In genomic region chr16:28592511-28592910, GRCh38 we compare ENCODE assay signal across 25 cellular contexts. TPM values are rescaled to one million over a fixed set of nuclear protein-coding genes. Genes with fewer than 3 reads are reported as not detected.
"Had no signal": no experiment of that assay in that cellular context is flagged by ENCODE, and none has a peak within 500 bp of the region (broad histone marks: within the 10 kb centered on the region; RNA-seq: fewer than 3 reads in every experiment).

No MANE protein-coding gene starts in this region.

- H3K9me3 Mint-ChIP-seq: immature natural killer cell; memory B cell; natural killer cell; neural progenitor cell; stimulated activated effector memory CD8-positive, alpha-beta T cell treated with anti-CD3 and anti-CD28 coated beads, Interleukin-12 subunit alpha, Interleukin-12 subunit beta, amount 100 ng/mL, for 72 hours; stimulated activated naive CD8-positive, alpha-beta T cell treated with anti-CD3 and anti-CD28 coated beads, Interleukin-15, Interleukin-2, amounts not matched to agents 100 ng/mL and 50 ng/mL, for 24 hours had no signal

- H3K4me3 Mint-ChIP-seq: immature natural killer cell; memory B cell; natural killer cell; neural progenitor cell; stimulated activated effector memory CD8-positive, alpha-beta T cell treated with anti-CD3 and anti-CD28 coated beads, Interleukin-12 subunit alpha, Interleukin-12 subunit beta, amount 100 ng/mL, for 72 hours; stimulated activated naive CD8-positive, alpha-beta T cell treated with anti-CD3 and anti-CD28 coated beads, Interleukin-15, Interleukin-2, amounts not matched to agents 100 ng/mL and 50 ng/mL, for 24 hours had no signal

- H2AFZ ChIP-seq: neural progenitor cell, parathyroid adenoma had no signal

- H3K79me2 ChIP-seq: parathyroid adenoma had no signal

- H3K4me2 ChIP-seq: neural progenitor cell had no signal

- DNase-seq: cortex of kidney; dorsolateral prefrontal cortex; effector memory CD4-positive, alpha-beta T cell; esophagus squamous epithelium; foreskin fibroblast; immature natural killer cell; left ventricle myocardium inferior; lower lobe of right lung; natural killer cell; occipital lobe; stimulated activated CD4-positive, alpha-beta T cell treated with anti-CD3 and anti-CD28 coated beads, Interleukin-4, amount 100 ng/mL, for 1 hour; stimulated activated CD8-positive, alpha-beta memory T cell treated with anti-CD3 and anti-CD28 coated beads, Interleukin-4, amount 100 ng/mL, for 48 hours; upper lobe of right lung had no signal

- H3K9me3 ChIP-seq: esophagus squamous epithelium, left ventricle myocardium inferior, lower lobe of right lung, prostate gland, right lobe of liver, tibial nerve, upper lobe of right lung, vagina had no signal

- H3K36me3 ChIP-seq: neural progenitor cell had no signal

- H3K4me1 Mint-ChIP-seq: memory B cell had no signal

- H3K27me3 ChIP-seq: dorsolateral prefrontal cortex, esophagus squamous epithelium, neural progenitor cell, right lobe of liver, tibial nerve, upper lobe of right lung, vagina had no signal

- H3K4me3 ChIP-seq: dorsolateral prefrontal cortex, esophagus squamous epithelium, left ventricle myocardium inferior, lower lobe of right lung, neural progenitor cell, prostate gland, right lobe of liver, tibial nerve, upper lobe of right lung, vagina had no signal

- H3K9ac ChIP-seq: neural progenitor cell, parathyroid adenoma had no signal

- H3K27ac Mint-ChIP-seq: memory B cell; neural progenitor cell; stimulated activated naive CD8-positive, alpha-beta T cell treated with anti-CD3 and anti-CD28 coated beads, Interleukin-15, Interleukin-2, amounts not matched to agents 100 ng/mL and 50 ng/mL, for 24 hours had no signal

- H3K27ac ChIP-seq: dorsolateral prefrontal cortex, esophagus squamous epithelium, left ventricle myocardium inferior, lower lobe of right lung, neural progenitor cell, parathyroid adenoma, prostate gland, right lobe of liver, tibial nerve, upper lobe of right lung, vagina had no signal

- H3K27me3 Mint-ChIP-seq: stimulated activated naive CD8-positive, alpha-beta T cell treated with anti-CD3 and anti-CD28 coated beads, Interleukin-15, Interleukin-2, amounts not matched to agents 100 ng/mL and 50 ng/mL, for 24 hours had no signal

- ATAC-seq: left cardiac atrium, lower lobe of right lung, natural killer cell, right lobe of liver, upper lobe of right lung had no signal

- H3K4me1 ChIP-seq: prostate gland, vagina had no signal

- FAIRE-seq: keratinocyte had no signal

RNA-seq across cellular contexts. Expression of gene SULT1A2, which starts 4.3 kb away (rescaled TPM):
- total RNA-seq: occipital lobe, vagina had no signal
- polyA plus RNA-seq: keratinocyte had no signal

RNA-seq across cellular contexts. Expression of gene NPIPB8, which starts 45.4 kb away (rescaled TPM):
- total RNA-seq: epithelial cell of proximal tubule, left ventricle myocardium inferior, occipital lobe, vagina had no signal
- polyA plus RNA-seq: immature natural killer cell had no signal

RNA-seq across cellular contexts. Expression of gene NUPR1, which starts 53.7 kb away (rescaled TPM):
- total RNA-seq: epithelial cell of proximal tubule, natural killer cell had no signal
- polyA plus RNA-seq: immature natural killer cell had no signal
